Comparison of ENCODE assay signal across 12 cellular contexts in genomic region chr2:85257359-85258193, GRCh38.
A peak's percentile ranks its signal among the peaks of the same experiment; 100 is the strongest.
DNase-seq lines count a peak whose midpoint lies in the region; ATAC-seq and TF ChIP-seq lines count a peak whose summit lies in the region.
"Had no signal": no experiment of that assay in that cellular context is flagged by ENCODE, and none has a peak within 500 bp of the region (broad histone marks: within the 10 kb centered on the region; RNA-seq: fewer than 3 reads in every experiment).

No MANE protein-coding gene starts in this region.

- peak overlapping the region; percentile 97 for H3K18ac ChIP-seq in neuronal stem cell (ENCODE audit: low read length)

- no peak overlapping the region for H3K23ac ChIP-seq in neuronal stem cell (ENCODE audit: low read depth, low read length, poor library complexity)

- H3K4me1 ChIP-seq in esophagus muscularis mucosa (peaks cover 58 to 73% (median 60%) of the 10 kb centered on the region in 4 donors), neuronal stem cell (ENCODE audit: control insufficient read depth in 2 of 2, insufficient read depth in 1 of 2, low read depth in 1 of 2, low read length in 2 of 2) (peaks cover 52 to 57% of the 10 kb centered on the region in 2 donors), uterus (peaks cover 0 to 26% of the 10 kb centered on the region in 2 donors)

- peaks cover 2% of the 10 kb centered on the region for H3K79me1 ChIP-seq in neuronal stem cell (ENCODE audit: low read depth, low read length)

- peak overlapping the region; percentile 77 for H2BK15ac ChIP-seq in neuronal stem cell (ENCODE audit: low read length)

- H3K27ac Mint-ChIP-seq in activated naive CD4-positive, alpha-beta T cell treated with anti-CD3 and anti-CD28 coated beads, Interleukin-2, amount 50 U/mL, for 72 hours: peak overlapping the region; percentile 14 to 45
- H3K27ac Mint-ChIP-seq: naive B cell had no signal

- peak overlapping the region; percentile 79 for H3K4ac ChIP-seq in neuronal stem cell (ENCODE audit: low read length)

- H3K27ac ChIP-seq in esophagus muscularis mucosa (replicated peaks in 1 of 4) (peak overlapping the region; percentile 44 to 78 (median 61)), neuronal stem cell (replicated peaks; ENCODE audit: low read length) (peak overlapping the region; percentile 98), uterus (peak overlapping the region; percentile 72 to 78)
- H3K27ac ChIP-seq: cardiac muscle cell had no signal

- no peak overlapping the region for H2AFZ ChIP-seq in neuronal stem cell (ENCODE audit: low read length)

- TF ChIP-seq POLR2A in esophagus muscularis mucosa (IDR thresholded peaks at IDR 0.05; ENCODE audit: low read depth) (no peak), uterus (IDR thresholded peaks at IDR 0.05) (no peak)

- WGBS in esophagus muscularis mucosa: 35% methylated on average over 13 of the region's 13 CpGs
- WGBS in neuronal stem cell (ENCODE audit: extremely low coverage in 2 of 2, insufficient read length in 2 of 2, insufficient replicate concordance in 1 of 2), 2 donors: no CpG with 5 or more reads among the region's 13 CpGs

- peak overlapping the region; percentile 99 for H2AK5ac ChIP-seq in neuronal stem cell (ENCODE audit: low read depth, low read length)

- H3K27me3 ChIP-seq in esophagus muscularis mucosa: no peaks in the 10 kb centered on the region
- H3K27me3 ChIP-seq in neuronal stem cell (ENCODE audit: control insufficient read depth in 3 of 3, insufficient read depth in 3 of 3, low read depth in 1 of 3, low read length in 3 of 3): no peaks in the 10 kb centered on the region
- no peaks in the 10 kb centered on the region for H3K27me3 ChIP-seq in uterus
- H3K27me3 ChIP-seq: cardiac muscle cell had no signal

- H2BK12ac ChIP-seq in neuronal stem cell (ENCODE audit: low read length): peak overlapping the region; percentile 99

- no peaks in the 10 kb centered on the region for H3K36me3 Mint-ChIP-seq in activated naive CD4-positive, alpha-beta T cell treated with anti-CD3 and anti-CD28 coated beads, Interleukin-2, amount 50 U/mL, for 72 hours
- H3K36me3 Mint-ChIP-seq: naive B cell had no signal

- no peak for TF ChIP-seq EP300 in esophagus muscularis mucosa (IDR thresholded peaks at IDR 0.05)

- peak overlapping the region; percentile 11 for H4K91ac ChIP-seq in neuronal stem cell (ENCODE audit: low read depth, low read length, poor library complexity)

- no peak for DNase-seq in activated naive CD4-positive, alpha-beta T cell treated with anti-CD3 and anti-CD28 coated beads, Interleukin-2, amount 50 U/mL, for 72 hours (ENCODE audit: low spot score in 2 of 2)
- no peak for DNase-seq in activated naive CD4-positive, alpha-beta T cell (lab: John Stamatoyannopoulos, UW)
- DNase-seq in esophagus muscularis mucosa (ENCODE audit: extremely low spot score) (no peak), neuronal stem cell (ENCODE audit: low spot score) (no peak), uterus (peak in 1 of 2 donors; percentile 35), OCI-M1 (lab: John Stamatoyannopoulos, UW) (no peak)
- no peak for DNase-seq in activated effector memory CD4-positive, alpha-beta T cell treated with Interleukin-2 at 50 U/mL for 16 hours
- no peak for DNase-seq in stimulated activated CD4-positive, alpha-beta T cell treated with anti-CD3 and anti-CD28 coated beads, Interleukin-2, amount 100 ng/mL, for 24 hours
- DNase-seq: DND-41, naive B cell, T-helper 9 cell had no signal

- H3K4me3 ChIP-seq in esophagus muscularis mucosa: no peak overlapping the region
- H3K4me3 ChIP-seq in neuronal stem cell (ENCODE audit: low read length in 2 of 2): no peak overlapping the region
- no peak overlapping the region for H3K4me3 ChIP-seq in uterus
- H3K4me3 ChIP-seq: cardiac muscle cell had no signal

- H4K8ac ChIP-seq in neuronal stem cell (ENCODE audit: low read depth, low read length): no peak overlapping the region

- no peak overlapping the region for H3K14ac ChIP-seq in neuronal stem cell (ENCODE audit: low read length)

- intact Hi-C loops in esophagus muscularis mucosa (cut with DNase I) (no loop called here), uterus (cut with DNase I; ENCODE audit: low total_unique reads) (no loop called here)

- H3K9me3 ChIP-seq in esophagus muscularis mucosa (no peaks in the 10 kb centered on the region), neuronal stem cell (replicated peaks in 1 of 2; ENCODE audit: control insufficient read depth in 2 of 2, insufficient read depth in 1 of 2, low read depth in 1 of 2, low read length in 2 of 2) (no peaks in the 10 kb centered on the region), uterus (no peaks in the 10 kb centered on the region)

- no peak for ATAC-seq in activated naive CD4-positive, alpha-beta T cell treated with anti-CD3 and anti-CD28 coated beads, Interleukin-2, amount 50 U/mL, for 72 hours

- no peak for TF ChIP-seq CTCF in esophagus muscularis mucosa (IDR thresholded peaks at IDR 0.05)
- TF ChIP-seq CTCF in uterus (IDR thresholded peaks at IDR 0.05): no peak

- peak overlapping the region; percentile 57 for H2BK5ac ChIP-seq in neuronal stem cell (ENCODE audit: low read length)

- no peaks in the 10 kb centered on the region for H3K36me3 ChIP-seq in esophagus muscularis mucosa
- peaks cover 0 to 3% of the 10 kb centered on the region in 2 donors for H3K36me3 ChIP-seq in neuronal stem cell (replicated peaks in 1 of 2; ENCODE audit: control insufficient read depth in 2 of 2, insufficient read depth in 2 of 2, low read length in 2 of 2)
- H3K36me3 ChIP-seq in uterus: no peaks in the 10 kb centered on the region
- H3K36me3 ChIP-seq: cardiac muscle cell had no signal

- no peak overlapping the region for H3K9ac ChIP-seq in neuronal stem cell (ENCODE audit: low read depth, low read length, poor library complexity)

- H3K9me3 Mint-ChIP-seq in activated naive CD4-positive, alpha-beta T cell treated with anti-CD3 and anti-CD28 coated beads, Interleukin-2, amount 50 U/mL, for 72 hours: no peaks in the 10 kb centered on the region
- H3K9me3 Mint-ChIP-seq: naive B cell had no signal

- no peak overlapping the region for H3K4me2 ChIP-seq in neuronal stem cell (ENCODE audit: insufficient read depth, low read length, poor library complexity, severe bottlenecking)

- peak overlapping the region; percentile 64 for H2BK120ac ChIP-seq in neuronal stem cell (ENCODE audit: low read depth, low read length)
